ENCODE assay signal across 8 cellular contexts in the genomic region with DNA sequence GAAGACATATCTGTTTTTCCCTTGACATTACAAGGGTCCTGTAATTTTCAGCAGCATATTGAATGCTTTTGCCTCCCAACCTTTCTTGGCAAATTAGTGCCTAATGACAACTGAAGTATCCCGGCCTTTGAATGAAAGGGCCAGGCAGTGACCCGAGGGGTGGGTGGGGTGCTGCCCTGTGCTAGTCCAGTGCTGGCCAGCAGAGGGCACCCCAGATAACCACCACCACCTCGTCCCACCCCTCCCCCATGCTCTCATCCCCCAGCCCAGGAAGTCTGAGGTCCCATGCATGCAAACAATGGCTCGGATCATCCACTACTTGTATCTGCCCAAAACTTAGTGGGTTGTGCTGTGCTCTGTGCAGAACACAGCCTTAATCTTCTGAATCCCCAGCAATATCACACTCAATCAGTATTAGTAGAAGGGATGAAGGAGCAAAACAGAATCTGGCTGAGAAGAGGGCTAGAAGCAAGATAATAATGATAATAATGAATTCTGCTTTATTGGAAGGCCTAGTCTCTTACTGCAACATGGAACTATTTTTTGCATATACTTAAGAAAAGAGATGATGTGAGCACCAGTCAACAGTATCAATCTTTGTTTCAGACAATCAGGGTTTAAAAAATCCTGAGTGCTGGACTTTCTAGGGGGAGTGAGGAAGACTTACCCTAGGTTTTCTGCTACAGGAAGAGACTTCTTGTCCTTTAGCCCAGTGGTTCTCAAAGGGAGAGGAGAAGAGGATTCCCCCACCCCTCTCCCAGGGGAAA. TPM values are rescaled to one million over a fixed set of nuclear protein-coding genes. Genes with fewer than 3 reads are reported as not detected.
DNase-seq lines count a peak whose midpoint lies in the region; TF ChIP-seq lines count a peak whose summit lies in the region.

No MANE protein-coding gene starts in this region.

- peak overlapping the region; percentile 50 for H3K27ac Mint-ChIP-seq in endothelial cell (ENCODE audit: unreplicated experiment)
- H3K27ac Mint-ChIP-seq in stimulated activated naive CD8-positive, alpha-beta T cell treated with anti-CD3 and anti-CD28 coated beads, Interleukin-15, Interleukin-2, amounts not matched to agents 100 ng/mL and 50 ng/mL, for 24 hours: peak overlapping the region; percentile 22

- H3K27me3 Mint-ChIP-seq in endothelial cell (ENCODE audit: unreplicated experiment): peaks cover 8% of the 10 kb centered on the region
- peaks cover 48% of the 10 kb centered on the region for H3K27me3 Mint-ChIP-seq in stimulated activated naive CD8-positive, alpha-beta T cell treated with anti-CD3 and anti-CD28 coated beads, Interleukin-15, Interleukin-2, amounts not matched to agents 100 ng/mL and 50 ng/mL, for 24 hours

- peak; percentile 44 for DNase-seq in GDM1 (lab: John Stamatoyannopoulos, UW)
- DNase-seq in HFF-Myc (ENCODE audit: extremely low read depth, low read depth): no peak
- peak; percentile 38 for DNase-seq in NCI-H510A treated with DMSO at 0.1 percent for 48 hours (lab: John Stamatoyannopoulos, UW)
- DNase-seq in activated CD8-positive, alpha-beta memory T cell treated with anti-CD3 and anti-CD28 coated beads for 4 hours (ENCODE audit: low read depth in 2 of 2): peak; percentile 16 to 21
- DNase-seq in endothelial cell (ENCODE audit: low spot score): peak; percentile 82
- peak; percentile 44 for DNase-seq in myocyte (ENCODE audit: low read depth)
- DNase-seq in dedifferentiated amniotic fluid mesenchymal stem cell (ENCODE audit: extremely low spot score): no peak

- no peaks in the 10 kb centered on the region for H3K9me3 Mint-ChIP-seq in endothelial cell (ENCODE audit: unreplicated experiment)
- H3K9me3 Mint-ChIP-seq in stimulated activated naive CD8-positive, alpha-beta T cell treated with anti-CD3 and anti-CD28 coated beads, Interleukin-15, Interleukin-2, amounts not matched to agents 100 ng/mL and 50 ng/mL, for 24 hours: no peaks in the 10 kb centered on the region

- peaks cover 23% of the 10 kb centered on the region for H3K4me1 Mint-ChIP-seq in endothelial cell (ENCODE audit: unreplicated experiment)
- peaks cover 34% of the 10 kb centered on the region for H3K4me1 Mint-ChIP-seq in stimulated activated naive CD8-positive, alpha-beta T cell treated with anti-CD3 and anti-CD28 coated beads, Interleukin-15, Interleukin-2, amounts not matched to agents 100 ng/mL and 50 ng/mL, for 24 hours (ENCODE audit: low read depth)

- no peak overlapping the region for H3K4me3 ChIP-seq in HFF-Myc (replicated peaks; ENCODE audit: low read depth, low read length)

- no peaks in the 10 kb centered on the region for H3K36me3 Mint-ChIP-seq in endothelial cell (ENCODE audit: low read depth, unreplicated experiment)
- no peaks in the 10 kb centered on the region for H3K36me3 Mint-ChIP-seq in stimulated activated naive CD8-positive, alpha-beta T cell treated with anti-CD3 and anti-CD28 coated beads, Interleukin-15, Interleukin-2, amounts not matched to agents 100 ng/mL and 50 ng/mL, for 24 hours (ENCODE audit: low read depth)

- no peak overlapping the region for H3K4me3 Mint-ChIP-seq in endothelial cell (ENCODE audit: unreplicated experiment)
- peak overlapping the region; percentile 35 for H3K4me3 Mint-ChIP-seq in stimulated activated naive CD8-positive, alpha-beta T cell treated with anti-CD3 and anti-CD28 coated beads, Interleukin-15, Interleukin-2, amounts not matched to agents 100 ng/mL and 50 ng/mL, for 24 hours

- peak; percentile 82 for TF ChIP-seq CTCF in HFF-Myc (IDR thresholded peaks at IDR 0.05; ENCODE audit: low read depth, low read length, missing control alignments)
- TF ChIP-seq CTCF in endothelial cell (IDR thresholded peaks at IDR 0.05; ENCODE audit: unreplicated experiment): peak; percentile 82

RNA-seq across cellular contexts. Expression of a gene that starts 3.8 kb away (rescaled TPM):
- 0.64 TPM for total RNA-seq in endothelial cell (ENCODE audit: unreplicated experiment)
- total RNA-seq in myocyte: not detected in 2 replicates
- not detected for polyA plus RNA-seq in myocyte (2012)

Comparison
In these comparisons a context has a peak if more than half of its experiments do, and no peak if none do; other contexts are left out.
1. DNase-seq: peak in GDM1 (single experiment), NCI-H510A treated with DMSO at 0.1 percent for 48 hours (single experiment), activated CD8-positive, alpha-beta memory T cell treated with anti-CD3 and anti-CD28 coated beads for 4 hours (2 of 2), endothelial cell (single experiment) and myocyte (single experiment); none in HFF-Myc (single experiment) and dedifferentiated amniotic fluid mesenchymal stem cell (single experiment).